ENCODE assay signal across 20 cellular contexts in genomic region chr18:29540548-29540947, GRCh38.
DNase-seq lines count a peak whose midpoint lies in the region; ATAC-seq, FAIRE-seq and TF ChIP-seq lines count a peak whose summit lies in the region.
"Had no signal": no experiment of that assay in that cellular context is flagged by ENCODE, and none has a peak within 500 bp of the region (broad histone marks: within the 10 kb centered on the region; RNA-seq: fewer than 3 reads in every experiment).

No MANE protein-coding gene starts in this region.

- TF ChIP-seq EP300 in HepG2 (IDR thresholded peaks at IDR 0.05; ENCODE audit: low read depth in 2 of 2, low read length in 2 of 2) (no peak), HepG2 (CRISPR knock-in tag; IDR thresholded peaks at IDR 0.05; ENCODE audit: borderline replicate concordance) (no peak)

- CTCF ChIA-PET in HepG2 (lab: Yijun Ruan, JAX; ENCODE audit: low intra/inter-chr PET ratio, low total read pairs), result no interaction called here

- in situ Hi-C loops in HepG2 (cut with HindIII; ENCODE audit: extremely low pct_ligation_motif_present, low pct_unique_long_range_greater_than_20kb), result no loop called here

- no peaks in the 10 kb centered on the region for H3K36me3 ChIP-seq in HepG2 (replicated peaks in 1 of 2; ENCODE audit: control insufficient read depth in 1 of 2, insufficient read depth in 2 of 2, low read length in 2 of 2)
- no peaks in the 10 kb centered on the region for H3K36me3 ChIP-seq in right lobe of liver
- H3K36me3 ChIP-seq: BE2C, BLaER1 had no signal

- no peak for DNase-seq in HepG2 (ENCODE audit: low spot score)
- no peak for DNase-seq in right lobe of liver
- peak; percentile 3 for DNase-seq in GM04503 (ENCODE audit: low read depth)
- no peak for DNase-seq in NCI-H2081 treated with DMSO at 0.1 percent for 48 hours (lab: John Stamatoyannopoulos, UW)
- DNase-seq in NCI-H1436 treated with DMSO at 0.1 percent for 48 hours (lab: John Stamatoyannopoulos, UW), result no peak
- DNase-seq: BE2C; C1 segment of cervical spinal cord; CD4-positive, alpha-beta memory T cell; CD4-positive, CD25-positive, alpha-beta regulatory T cell; CD8-positive, alpha-beta memory T cell; COR-L47; DMS79 treated with DMSO at 0.1 percent for 48 hours; GF-D8 had no signal

- intact Hi-C loops in HepG2 (cut with micrococcal nuclease; ENCODE audit: unreplicated experiment), result no loop called here
- intact Hi-C loops in right lobe of liver (cut with DNase I), result no loop called here

- no peak for TF ChIP-seq RAD21 in HepG2 (CRISPR knock-in tag; IDR thresholded peaks at IDR 0.05)

- FAIRE-seq in HepG2 (lab: Jason Lieb, UNC), result no peak
- FAIRE-seq: A549, G401.6, GM12878, GM12892, GM18507 had no signal

- ATAC-seq in HepG2 (no peak), right lobe of liver (no peak)
- ATAC-seq: A549, GM12878 had no signal

- POLR2A ChIA-PET in HepG2 (lab: Yijun Ruan, JAX), result no interaction called here

- H3K27ac ChIP-seq in HepG2 (ENCODE audit: extremely low read length, insufficient read depth, low read length) (no peak overlapping the region), right lobe of liver (no peak overlapping the region)
- H3K27ac ChIP-seq: 22Rv1, A549, BLaER1 had no signal

- 4% methylated on average over 2 of the region's 2 CpGs for WGBS in HepG2 (ENCODE audit: low lambda C conversion rate)
- 51% methylated on average over 2 of the region's 2 CpGs for WGBS in right lobe of liver (ENCODE audit: insufficient coverage, low coverage, low lambda C conversion rate, missing lambda C conversion rate)

- no peak overlapping the region for H3K4me3 ChIP-seq in HepG2 (replicated peaks in 1 of 3; ENCODE audit: insufficient read depth in 1 of 3, low read depth in 2 of 3, low read length in 3 of 3)
- no peak overlapping the region for H3K4me3 ChIP-seq in right lobe of liver
- H3K4me3 ChIP-seq: A549, BLaER1, GM12878 had no signal

- no peak overlapping the region for H2AFZ ChIP-seq in HepG2 (ENCODE audit: low read length)

- TF ChIP-seq CTCF in HepG2 (CRISPR knock-in tag; IDR thresholded peaks at IDR 0.05) (no peak), right lobe of liver (IDR thresholded peaks at IDR 0.05) (no peak)

- no TSS peak for BruUV-seq in HepG2 (replicated peaks; lab: Mats Ljungman, UMichigan)

- H3K79me2 ChIP-seq in HepG2 (ENCODE audit: insufficient read depth, low read length), result no peaks in the 10 kb centered on the region

- TF ChIP-seq POLR2A in HepG2 (IDR thresholded peaks at IDR 0.05; ENCODE audit: insufficient read depth in 1 of 2, low read depth in 2 of 2, low read length in 2 of 2) (no peak), right lobe of liver (IDR thresholded peaks at IDR 0.05) (no peak)

- H3K4me2 ChIP-seq in HepG2 (ENCODE audit: low read depth, low read length), result no peak overlapping the region
- H3K4me2 ChIP-seq: A549, BLaER1 had no signal

- no peaks in the 10 kb centered on the region for H4K20me1 ChIP-seq in HepG2 (ENCODE audit: insufficient read depth, low read length)
- H4K20me1 ChIP-seq: BLaER1 had no signal

- H3K9ac ChIP-seq in HepG2 (ENCODE audit: insufficient read depth, low read depth, low read length), result no peak overlapping the region
- H3K9ac ChIP-seq: BLaER1 had no signal

- H3K4me1 ChIP-seq in HepG2 (ENCODE audit: insufficient read depth, low read length) (no peaks in the 10 kb centered on the region), right lobe of liver (no peaks in the 10 kb centered on the region)
- H3K4me1 ChIP-seq: A549, BE2C, BLaER1 had no signal

- no peaks in the 10 kb centered on the region for H3K27me3 ChIP-seq in HepG2 (ENCODE audit: control insufficient read depth in 1 of 2, insufficient read depth in 2 of 2, low read length in 2 of 2)
- no peaks in the 10 kb centered on the region for H3K27me3 ChIP-seq in right lobe of liver
- H3K27me3 ChIP-seq: BE2C, BLaER1 had no signal

- H3K9me3 ChIP-seq in HepG2 (ENCODE audit: low read length) (no peaks in the 10 kb centered on the region), right lobe of liver (no peaks in the 10 kb centered on the region)
- H3K9me3 ChIP-seq: A549, BE2C, BLaER1 had no signal

TF ChIP-seq in HepG2, 621 proteins besides CTCF, POLR2A, EP300 and RAD21:
- TF ChIP-seq ZNF253 (CRISPR knock-in tag; IDR thresholded peaks at IDR 0.05; ENCODE audit: borderline replicate concordance) (no peak), GABPB1 (CRISPR knock-in tag; IDR thresholded peaks at IDR 0.05) (no peak), ZNF235 (CRISPR knock-in tag; IDR thresholded peaks at IDR 0.05; ENCODE audit: borderline replicate concordance) (no peak), ATF7 (IDR thresholded peaks at IDR 0.05) (peak; percentile 65), ATF7 (CRISPR knock-in tag; IDR thresholded peaks at IDR 0.05) (no peak)
- TF ChIP-seq, protein P1, sequence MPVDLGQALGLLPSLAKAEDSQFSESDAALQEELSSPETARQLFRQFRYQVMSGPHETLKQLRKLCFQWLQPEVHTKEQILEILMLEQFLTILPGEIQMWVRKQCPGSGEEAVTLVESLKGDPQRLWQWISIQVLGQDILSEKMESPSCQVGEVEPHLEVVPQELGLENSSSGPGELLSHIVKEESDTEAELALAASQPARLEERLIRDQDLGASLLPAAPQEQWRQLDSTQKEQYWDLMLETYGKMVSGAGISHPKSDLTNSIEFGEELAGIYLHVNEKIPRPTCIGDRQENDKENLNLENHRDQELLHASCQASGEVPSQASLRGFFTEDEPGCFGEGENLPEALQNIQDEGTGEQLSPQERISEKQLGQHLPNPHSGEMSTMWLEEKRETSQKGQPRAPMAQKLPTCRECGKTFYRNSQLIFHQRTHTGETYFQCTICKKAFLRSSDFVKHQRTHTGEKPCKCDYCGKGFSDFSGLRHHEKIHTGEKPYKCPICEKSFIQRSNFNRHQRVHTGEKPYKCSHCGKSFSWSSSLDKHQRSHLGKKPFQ (CRISPR knock-in tag; IDR thresholded peaks at IDR 0.05; ENCODE audit: insufficient replicate concordance), result no peak
